Comparison of ENCODE assay signal across 22 cellular contexts in the genomic region with DNA sequence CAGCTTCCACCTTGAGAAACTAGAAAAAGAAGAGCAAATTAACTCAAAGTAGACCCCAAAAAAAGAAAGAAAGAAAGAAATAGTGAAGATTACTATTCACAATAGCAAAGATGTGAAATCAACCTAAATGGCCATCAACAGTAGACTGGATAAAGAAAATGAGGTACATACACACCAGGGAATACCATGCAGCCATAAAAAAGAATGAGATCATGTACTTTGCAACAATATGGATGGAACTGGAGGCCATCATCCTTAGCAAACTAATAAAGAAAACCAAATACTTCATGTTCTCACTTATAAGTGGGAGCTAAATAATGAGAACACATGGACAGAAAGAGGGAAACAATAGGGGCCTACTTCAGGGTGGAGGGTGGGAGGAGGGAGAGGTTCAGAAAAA. TPM values are rescaled to one million over a fixed set of nuclear protein-coding genes. Genes with fewer than 3 reads are reported as not detected.
"Had no signal": no experiment of that assay in that cellular context is flagged by ENCODE, and none has a peak within 500 bp of the region (broad histone marks: within the 10 kb centered on the region; RNA-seq: fewer than 3 reads in every experiment).

No MANE protein-coding gene starts in this region.

- H3K27ac Mint-ChIP-seq: natural killer cell; stimulated activated naive B cell treated with anti-CD40 and anti-IgM and Interleukin-4, amounts not matched to agents 10 μg/mL and 1 μg/mL and 100 μg/mL, for 72 hours had no signal

- H3K36me3 Mint-ChIP-seq: natural killer cell; stimulated activated naive B cell treated with anti-CD40 and anti-IgM and Interleukin-4, amounts not matched to agents 10 μg/mL and 1 μg/mL and 100 μg/mL, for 72 hours had no signal

- H3K4me3 ChIP-seq: heart left ventricle, spleen had no signal

- H3K4me1 ChIP-seq: heart left ventricle, spleen had no signal

- H3K36me3 ChIP-seq: heart left ventricle, spleen had no signal

- H3K4me3 Mint-ChIP-seq: natural killer cell; neural crest cell; stimulated activated naive B cell treated with anti-CD40 and anti-IgM and Interleukin-4, amounts not matched to agents 10 μg/mL and 1 μg/mL and 100 μg/mL, for 72 hours had no signal

- H3K27ac ChIP-seq: heart left ventricle, spleen had no signal

- DNase-seq: effector memory CD4-positive, alpha-beta T cell; heart left ventricle; hippocampal formation; kidney glomerular epithelial cell; natural killer cell; posterior cingulate gyrus; spleen; stimulated activated CD4-positive, alpha-beta T cell treated with anti-CD3 and anti-CD28 coated beads, Interleukin-15, amount 100 ng/mL, for 24 hours; stimulated activated CD4-positive, alpha-beta T cell treated with anti-CD3 and anti-CD28 coated beads, Interleukin-1b, Interleukin-23, amount 100 ng/mL, for 48 hours; stimulated activated CD4-positive, alpha-beta T cell treated with anti-CD3 and anti-CD28 coated beads, Interleukin-4, amount 100 ng/mL, for 24 hours; stimulated activated naive B cell treated with anti-CD40 and anti-IgM and Interleukin-4, amounts not matched to agents 10 μg/mL and 1 μg/mL and 100 μg/mL, for 72 hours; trophoblast cell had no signal

- H3K9me3 ChIP-seq: spleen had no signal

- H3K4me1 Mint-ChIP-seq: natural killer cell; neural crest cell; stimulated activated naive B cell treated with anti-CD40 and anti-IgM and Interleukin-4, amounts not matched to agents 10 μg/mL and 1 μg/mL and 100 μg/mL, for 72 hours had no signal

- H3K9me3 Mint-ChIP-seq: natural killer cell, neural crest cell had no signal

- H3K27me3 ChIP-seq: spleen had no signal

- ATAC-seq: esophagus mucosa; heart left ventricle; natural killer cell; sciatic nerve; stimulated activated naive B cell treated with anti-CD40 and anti-IgM and Interleukin-4, amounts not matched to agents 10 μg/mL and 1 μg/mL and 100 μg/mL, for 72 hours had no signal

RNA-seq across cellular contexts. Expression of a gene that starts 13.8 kb away (rescaled TPM):
- total RNA-seq: fibroblast of lung, frontal cortex, glomerular endothelial cell, lung microvascular endothelial cell, neural crest cell, osteocyte, pulmonary artery endothelial cell, skeletal muscle tissue had no signal
- polyA plus RNA-seq: fibroblast of lung had no signal

RNA-seq across cellular contexts. Expression of a gene that starts 15.4 kb away (rescaled TPM):
- total RNA-seq: fibroblast of lung, frontal cortex, glomerular endothelial cell, lung microvascular endothelial cell, neural crest cell, osteocyte, pulmonary artery endothelial cell had no signal
- polyA plus RNA-seq: fibroblast of lung had no signal

RNA-seq across cellular contexts. Expression of a gene that starts 24.2 kb away (rescaled TPM):
- total RNA-seq: fibroblast of lung, frontal cortex, glomerular endothelial cell, lung microvascular endothelial cell, neural crest cell, osteocyte, pulmonary artery endothelial cell, skeletal muscle tissue had no signal
- polyA plus RNA-seq: fibroblast of lung had no signal
